16 cellular contexts compared by ENCODE assay signal in the genomic region with DNA sequence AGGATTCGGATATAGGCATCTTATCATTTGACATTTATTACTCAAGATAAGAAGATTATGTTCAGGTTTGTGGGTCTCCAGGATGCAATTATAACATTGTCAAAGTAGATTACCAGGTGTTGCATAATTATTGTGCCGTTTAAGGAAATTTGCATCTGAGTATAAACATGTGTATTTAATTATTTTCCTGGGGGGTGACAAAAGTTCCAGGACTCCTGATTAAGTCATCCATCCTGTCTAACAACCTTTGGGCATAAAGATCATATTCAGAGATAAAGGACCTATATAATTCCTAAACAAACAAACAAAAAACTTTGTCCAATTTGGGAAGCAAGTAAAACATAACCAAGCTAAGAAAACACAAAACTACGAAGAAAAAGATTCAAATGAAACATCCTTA. TPM values are rescaled to one million over a fixed set of nuclear protein-coding genes. Genes with fewer than 3 reads are reported as not detected.
A peak's percentile ranks its signal among the peaks of the same experiment; 100 is the strongest.
DNase-seq lines count a peak whose midpoint lies in the region; ATAC-seq and TF ChIP-seq lines count a peak whose summit lies in the region.
"Had no signal": no experiment of that assay in that cellular context is flagged by ENCODE, and none has a peak within 500 bp of the region (broad histone marks: within the 10 kb centered on the region; RNA-seq: fewer than 3 reads in every experiment).

No MANE protein-coding gene starts in this region.

- DNase-seq in HEK293T (ENCODE audit: extremely low spot score) = no peak
- peak; percentile 13 for DNase-seq in PC-3
- peak; percentile 27 for DNase-seq in adipocyte (ENCODE audit: low read depth)
- no peak for DNase-seq in NCI-H2227 treated with DMSO at 0.1 percent for 48 hours (lab: John Stamatoyannopoulos, UW)
- no peak for DNase-seq in activated T-cell treated with anti-CD3 and anti-CD28 coated beads, Interleukin-2, amount 50 U/mL, for 1 hour
- DNase-seq: C1 segment of cervical spinal cord; Calu3; CD4-positive, alpha-beta memory T cell; COR-L47; DMS153; DND-41; GM23248; H7; HCEC 1CT; HFFc6 had no signal

- H3F3A ChIP-seq in PC-3 (ENCODE audit: low read length, unreplicated experiment) = no peaks in the 10 kb centered on the region

- TF ChIP-seq CTCF in PC-3 (conservative IDR thresholded peaks at IDR 0.05; ENCODE audit: low read depth, low read length) = no peak

- H3K9me3 ChIP-seq in PC-3 (ENCODE audit: low read length) (no peaks in the 10 kb centered on the region), adipocyte (ENCODE audit: control insufficient read depth, low read length) (peaks cover 16% of the 10 kb centered on the region)

- ATAC-seq in PC-3 = no peak
- no peak for ATAC-seq in HG03159 (IDR thresholded peaks at IDR 0.05; ENCODE audit: unreplicated experiment)

- H3K9me2 ChIP-seq in PC-3 (replicated peaks; ENCODE audit: low read length) = no peaks in the 10 kb centered on the region

- H4K20me1 ChIP-seq in PC-3 (ENCODE audit: low read length) = no peaks in the 10 kb centered on the region

- H3K27ac ChIP-seq in PC-3 (ENCODE audit: low read length) = no peak overlapping the region
- H3K27ac ChIP-seq: GM23248 had no signal

- POLR2A ChIA-PET in HEK293T (lab: Yijun Ruan, JAX) = interaction anchor here (0.6 to 0.8 kb wide), 2 partner anchors 70 to 83 kb away, joined by 3 read pairs; partner anchors contain the start of gene ULBP3
- POLR2A ChIA-PET in PC-3 (lab: Charles Lee; ENCODE audit: unreplicated experiment) = no interaction called here

- intact Hi-C loops in PC-3 (cut with micrococcal nuclease) = no loop called here

- no TSS peak for BruUV-seq in PC-3 (replicated peaks; lab: Mats Ljungman, UMichigan)

- H3K4me2 ChIP-seq in PC-3 (ENCODE audit: low read length) = peak overlapping the region; percentile 51; the same call in 1 of the 2 replicates

- H3K4me3 ChIP-seq in PC-3 (ENCODE audit: low read length) (no peak overlapping the region), adipocyte (ENCODE audit: low read length) (no peak overlapping the region)
- H3K4me3 ChIP-seq: GM23248 had no signal

- H3K9ac ChIP-seq in PC-3 (ENCODE audit: low read length) (no peak overlapping the region), adipocyte (ENCODE audit: low read length) (no peak overlapping the region)
- H3K9ac ChIP-seq: GM23248 had no signal

- CTCF ChIA-PET in HEK293T (lab: Yijun Ruan, JAX) = interaction anchor here (0.6 to 0.8 kb wide), 2 partner anchors 68 to 387 kb away, joined by 4 to 8 read pairs; no protein-coding TSS in a partner anchor
- CTCF ChIA-PET in PC-3 (lab: Charles Lee) = no interaction called here

- H3K4me1 ChIP-seq in PC-3 (ENCODE audit: insufficient read depth, low read length) (peaks cover 18% of the 10 kb centered on the region), adipocyte (ENCODE audit: control insufficient read depth, insufficient read depth, low read length) (peaks cover 10% of the 10 kb centered on the region)

- H3K36me3 ChIP-seq in PC-3 (ENCODE audit: low read depth, low read length) (no peaks in the 10 kb centered on the region), adipocyte (ENCODE audit: control insufficient read depth, insufficient read depth, low read length, severe bottlenecking) (no peaks in the 10 kb centered on the region)

- no peak overlapping the region for H2AFZ ChIP-seq in PC-3 (ENCODE audit: low read length)
- H2AFZ ChIP-seq: GM23248 had no signal

- H3K27me3 ChIP-seq in PC-3 (ENCODE audit: low read length) (no peaks in the 10 kb centered on the region), adipocyte (replicated peaks; ENCODE audit: control insufficient read depth, insufficient read depth, low read length) (peaks cover 61% of the 10 kb centered on the region)

- H3K79me2 ChIP-seq in PC-3 (ENCODE audit: low read length) = no peaks in the 10 kb centered on the region

TF ChIP-seq in HEK293T, 16 proteins besides CTCF, POLR2A, EP300 and RAD21:
- TF ChIP-seq LEF1 (IDR thresholded peaks at IDR 0.05; ENCODE audit: borderline replicate concordance) (no peak), HDGF (IDR thresholded peaks at IDR 0.05; ENCODE audit: borderline replicate concordance) (no peak), FOXM1 (IDR thresholded peaks at IDR 0.05; ENCODE audit: borderline replicate concordance) (no peak)
- TF ChIP-seq, protein P1, sequence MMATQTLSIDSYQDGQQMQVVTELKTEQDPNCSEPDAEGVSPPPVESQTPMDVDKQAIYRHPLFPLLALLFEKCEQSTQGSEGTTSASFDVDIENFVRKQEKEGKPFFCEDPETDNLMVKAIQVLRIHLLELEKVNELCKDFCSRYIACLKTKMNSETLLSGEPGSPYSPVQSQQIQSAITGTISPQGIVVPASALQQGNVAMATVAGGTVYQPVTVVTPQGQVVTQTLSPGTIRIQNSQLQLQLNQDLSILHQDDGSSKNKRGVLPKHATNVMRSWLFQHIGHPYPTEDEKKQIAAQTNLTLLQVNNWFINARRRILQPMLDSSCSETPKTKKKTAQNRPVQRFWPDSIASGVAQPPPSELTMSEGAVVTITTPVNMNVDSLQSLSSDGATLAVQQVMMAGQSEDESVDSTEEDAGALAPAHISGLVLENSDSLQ (IDR thresholded peaks at IDR 0.05) = peak; percentile 81

RNA-seq across cellular contexts. Expression of gene PPP1R14C, which starts 3.3 kb away (rescaled TPM):
- total RNA-seq in PC-3 (2014; rRNA removed) = 1.1 and 3.0 TPM in 2 replicates
- total RNA-seq: CD4-positive, alpha-beta memory T cell had no signal

Comparison
In these comparisons a context has a peak if more than half of its experiments do, and no peak if none do; other contexts are left out.
1. DNase-seq: peak in PC-3 (single experiment) and adipocyte (single experiment); none in HEK293T (single experiment), NCI-H2227 treated with DMSO at 0.1 percent for 48 hours (single experiment) and activated T-cell treated with anti-CD3 and anti-CD28 coated beads, Interleukin-2, amount 50 U/mL, for 1 hour (single experiment).